38 cellular contexts compared by ENCODE assay signal in the genomic region with DNA sequence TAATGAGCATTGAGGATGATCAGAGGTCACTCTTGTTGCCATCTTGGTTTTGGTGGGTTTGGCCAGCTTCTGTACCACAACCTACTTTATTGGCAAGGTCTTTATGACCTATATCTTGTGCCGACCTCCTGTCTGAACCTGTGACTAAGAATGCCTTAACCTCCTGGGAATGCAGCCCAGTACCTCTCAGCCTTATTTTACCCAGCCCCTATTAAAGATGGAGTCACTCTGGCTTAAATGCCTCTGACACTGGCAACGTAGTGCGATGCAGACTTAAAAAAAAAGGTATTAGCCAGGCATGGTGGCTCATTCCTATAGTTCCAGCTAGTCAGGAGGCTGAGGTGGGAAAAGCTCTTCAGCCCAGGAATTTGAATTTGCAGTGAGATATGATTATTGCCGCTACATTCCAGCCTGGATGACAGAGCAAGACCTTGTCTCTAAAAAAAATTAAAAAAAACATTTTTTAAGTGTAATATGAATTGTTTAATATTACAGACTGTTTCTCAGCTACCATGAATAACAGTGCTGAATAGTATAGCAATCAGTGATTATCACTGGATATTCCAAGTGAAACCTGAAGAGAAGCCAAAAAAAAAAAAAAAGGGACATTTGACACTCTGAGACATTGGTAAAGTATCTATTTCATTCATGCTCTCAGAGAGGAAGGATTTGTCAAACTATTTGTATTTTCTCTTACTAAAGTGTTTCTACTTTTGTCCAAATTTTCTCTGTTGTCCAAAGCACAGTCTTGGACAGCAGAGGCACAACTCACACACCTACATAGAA.
"Had no signal": no experiment of that assay in that cellular context is flagged by ENCODE, and none has a peak within 500 bp of the region (broad histone marks: within the 10 kb centered on the region; RNA-seq: fewer than 3 reads in every experiment).

No MANE protein-coding gene starts in this region.

- H3K36me3 ChIP-seq: cardiac muscle cell, neutrophil, ovary, right lobe of liver, thoracic aorta, uterus had no signal

- H3K9me3 Mint-ChIP-seq: activated CD4-positive, alpha-beta memory T cell treated with anti-CD3 and anti-CD28 coated beads, Interleukin-2, amount 10 ng/mL, durations not matched to agents 7 days and 5 days; activated naive CD4-positive, alpha-beta T cell treated with anti-CD3 and anti-CD28 coated beads, Interleukin-2, amount 50 U/mL, for 72 hours; activated T-cell treated with anti-CD3 and anti-CD28 coated beads, Interleukin-2, amount 50 U/mL, for 4 hours; activated T-helper 17 cell treated with anti-CD3 and anti-CD28 coated beads, Interleukin-2, amount 50 U/mL, for 72 hours; immature natural killer cell; mesothelial cell of epicardium; naive B cell; nephron progenitor cell; stimulated activated effector memory CD8-positive, alpha-beta T cell treated with anti-CD3 and anti-CD28 coated beads, Interleukin-12 subunit alpha, Interleukin-12 subunit beta, amount 100 ng/mL, for 72 hours; stimulated activated naive CD8-positive, alpha-beta T cell treated with anti-CD3 and anti-CD28 coated beads, Interleukin-15, Interleukin-2, amounts not matched to agents 100 ng/mL and 50 ng/mL, for 24 hours; type B pancreatic cell had no signal

- H3K27ac ChIP-seq: body of pancreas, cardiac muscle cell, coronary artery, dorsolateral prefrontal cortex, neutrophil, ovary, right lobe of liver, skin epidermis, thoracic aorta, uterus, VCaP had no signal

- FAIRE-seq: kidney, TTC549 had no signal

- H3K4me3 ChIP-seq: body of pancreas, cardiac muscle cell, coronary artery, dorsolateral prefrontal cortex, ovary, right lobe of liver, skin epidermis, thoracic aorta, uterus had no signal

- H3K4me3 Mint-ChIP-seq: activated CD4-positive, alpha-beta memory T cell treated with anti-CD3 and anti-CD28 coated beads, Interleukin-2, amount 10 ng/mL, durations not matched to agents 7 days and 5 days; activated CD4-positive, alpha-beta T cell treated with anti-CD3 and anti-CD28 coated beads, Interleukin-2, amount 10 ng/mL, durations not matched to agents 24 days and 14 days; activated T-cell treated with anti-CD3 and anti-CD28 coated beads, Interleukin-2, amount 50 U/mL, for 4 hours; activated T-helper 17 cell treated with anti-CD3 and anti-CD28 coated beads, Interleukin-2, amount 50 U/mL, for 72 hours; immature natural killer cell; mesothelial cell of epicardium; naive B cell; nephron progenitor cell; stimulated activated effector memory CD8-positive, alpha-beta T cell treated with anti-CD3 and anti-CD28 coated beads, Interleukin-12 subunit alpha, Interleukin-12 subunit beta, amount 100 ng/mL, for 72 hours; stimulated activated naive CD8-positive, alpha-beta T cell treated with anti-CD3 and anti-CD28 coated beads, Interleukin-15, Interleukin-2, amounts not matched to agents 100 ng/mL and 50 ng/mL, for 24 hours; type B pancreatic cell had no signal

- H3K36me3 Mint-ChIP-seq: activated naive CD4-positive, alpha-beta T cell treated with anti-CD3 and anti-CD28 coated beads, Interleukin-2, amount 50 U/mL, for 72 hours; immature natural killer cell; mesothelial cell of epicardium; stimulated activated effector memory CD8-positive, alpha-beta T cell treated with anti-CD3 and anti-CD28 coated beads, Interleukin-12 subunit alpha, Interleukin-12 subunit beta, amount 100 ng/mL, for 72 hours; type B pancreatic cell had no signal

- H3K9me3 ChIP-seq: body of pancreas, neutrophil, ovary, right lobe of liver, thoracic aorta, uterus had no signal

- H3K4me1 Mint-ChIP-seq: activated T-helper 17 cell treated with anti-CD3 and anti-CD28 coated beads, Interleukin-2, amount 50 U/mL, for 72 hours; naive B cell had no signal

- H3K4me1 ChIP-seq: body of pancreas, right lobe of liver, uterus had no signal

- ATAC-seq: activated naive CD4-positive, alpha-beta T cell treated with anti-CD3 and anti-CD28 coated beads, Interleukin-2, amount 50 U/mL, for 72 hours; activated T-cell treated with anti-CD3 and anti-CD28 coated beads, Interleukin-2, amount 50 U/mL, for 4 hours; activated T-helper 17 cell treated with anti-CD3 and anti-CD28 coated beads, Interleukin-2, amount 50 U/mL, for 72 hours; body of pancreas; left colon; right lobe of liver; stimulated activated effector memory CD8-positive, alpha-beta T cell treated with anti-CD3 and anti-CD28 coated beads, Interleukin-12 subunit alpha, Interleukin-12 subunit beta, amount 100 ng/mL, for 72 hours had no signal

- H3K27ac Mint-ChIP-seq: activated CD4-positive, alpha-beta memory T cell treated with anti-CD3 and anti-CD28 coated beads, Interleukin-2, amount 10 ng/mL, durations not matched to agents 7 days and 5 days; activated CD4-positive, alpha-beta T cell treated with anti-CD3 and anti-CD28 coated beads, Interleukin-2, amount 10 ng/mL, durations not matched to agents 24 days and 14 days; activated naive CD4-positive, alpha-beta T cell treated with anti-CD3 and anti-CD28 coated beads, Interleukin-2, amount 50 U/mL, for 72 hours; activated T-helper 17 cell treated with anti-CD3 and anti-CD28 coated beads, Interleukin-2, amount 50 U/mL, for 72 hours; immature natural killer cell; mesothelial cell of epicardium; nephron progenitor cell; progenitor cell of endocrine pancreas; stimulated activated effector memory CD8-positive, alpha-beta T cell treated with anti-CD3 and anti-CD28 coated beads, Interleukin-12 subunit alpha, Interleukin-12 subunit beta, amount 100 ng/mL, for 72 hours; stimulated activated naive CD8-positive, alpha-beta T cell treated with anti-CD3 and anti-CD28 coated beads, Interleukin-15, Interleukin-2, amounts not matched to agents 100 ng/mL and 50 ng/mL, for 24 hours had no signal

- H3K27me3 Mint-ChIP-seq: activated T-helper 17 cell treated with anti-CD3 and anti-CD28 coated beads, Interleukin-2, amount 50 U/mL, for 72 hours; naive B cell; progenitor cell of endocrine pancreas; type B pancreatic cell had no signal

- DNase-seq: activated CD4-positive, alpha-beta memory T cell treated with anti-CD3 and anti-CD28 coated beads, Interleukin-2, amount 10 ng/mL, durations not matched to agents 7 days and 5 days; activated CD4-positive, alpha-beta T cell treated with anti-CD3 and anti-CD28 coated beads, Interleukin-2, amount 10 ng/mL, durations not matched to agents 24 days and 14 days; activated CD8-positive, alpha-beta memory T cell treated with anti-CD3 and anti-CD28 coated beads, Interleukin-2, amount 50 U/mL, for 48 hours; activated gamma-delta T cell treated with Interleukin-2 at 50 U/mL for 16 hours; activated T-cell treated with anti-CD3 and anti-CD28 coated beads, Interleukin-2, amount 50 U/mL, for 4 hours; anterior cingulate cortex; body of pancreas; cerebellar nuclear complex; dorsolateral prefrontal cortex; effector memory CD4-positive, alpha-beta T cell; head of caudate nucleus; hippocampal formation; immature natural killer cell; kidney; left colon; mammary epithelial cell; naive B cell; nephron progenitor cell; ovary; right lobe of liver; stimulated activated CD4-positive, alpha-beta T cell treated with anti-CD3 and anti-CD28 coated beads, Interleukin-12 subunit alpha, Interleukin-12 subunit beta, amount 100 ng/mL, for 4 hours; stimulated activated CD4-positive, alpha-beta T cell treated with anti-CD3 and anti-CD28 coated beads, Interleukin-4, amount 100 ng/mL, for 1 hour; T-helper 9 cell; uterus had no signal

- H3K27me3 ChIP-seq: body of pancreas, cardiac muscle cell, dorsolateral prefrontal cortex, neutrophil, ovary, right lobe of liver, uterus had no signal
